Comparison of ENCODE assay signal across 12 cellular contexts in the genomic region with DNA sequence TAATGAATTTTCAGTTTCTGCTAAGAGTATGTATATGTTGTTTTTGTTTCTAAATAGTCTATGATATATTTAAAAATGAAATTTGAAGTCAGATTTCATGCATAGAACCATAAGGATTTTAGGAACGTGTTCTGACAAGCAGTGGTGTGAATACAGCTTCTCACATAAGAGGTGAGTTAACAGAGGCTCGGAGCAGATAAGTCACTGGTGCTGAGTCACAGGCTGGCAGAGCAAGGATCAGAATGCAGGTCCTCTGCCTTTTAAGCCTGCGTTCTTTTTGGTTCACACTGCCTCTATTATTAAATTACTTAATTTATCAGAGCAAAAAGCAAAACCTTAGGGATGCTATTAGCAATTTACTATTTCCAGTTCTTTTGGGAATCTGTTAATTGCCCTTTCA.
A peak's percentile ranks its signal among the peaks of the same experiment; 100 is the strongest.
DNase-seq lines count a peak whose midpoint lies in the region; ATAC-seq and TF ChIP-seq lines count a peak whose summit lies in the region.
"Had no signal": no experiment of that assay in that cellular context is flagged by ENCODE, and none has a peak within 500 bp of the region (broad histone marks: within the 10 kb centered on the region; RNA-seq: fewer than 3 reads in every experiment).

No MANE protein-coding gene starts in this region.

- no peaks in the 10 kb centered on the region for H3K9me2 ChIP-seq in PC-3 (replicated peaks; ENCODE audit: low read length)

- H3K4me2 ChIP-seq in PC-3 (ENCODE audit: low read length) = peak overlapping the region; percentile 70
- H3K4me2 ChIP-seq in osteoblast (ENCODE audit: insufficient read depth, low read length) = no peak overlapping the region

- ATAC-seq in PC-3 (no peak), GM21447 (IDR thresholded peaks at IDR 0.05; ENCODE audit: unreplicated experiment) (no peak), GM21528 (IDR thresholded peaks at IDR 0.05; ENCODE audit: low FRiP score, unreplicated experiment) (no peak), GM21737 (IDR thresholded peaks at IDR 0.05; ENCODE audit: unreplicated experiment) (no peak), HG03432 (IDR thresholded peaks at IDR 0.05; ENCODE audit: unreplicated experiment) (no peak)

- intact Hi-C loops in PC-3 (cut with micrococcal nuclease) = no loop called here

- H3K36me3 ChIP-seq in PC-3 (ENCODE audit: low read depth, low read length) (no peaks in the 10 kb centered on the region), osteoblast (ENCODE audit: insufficient read depth, low read length) (no peaks in the 10 kb centered on the region)
- H3K36me3 ChIP-seq: thoracic aorta had no signal

- TF ChIP-seq CTCF in PC-3 (conservative IDR thresholded peaks at IDR 0.05; ENCODE audit: low read depth, low read length) (no peak), epithelial cell of esophagus (IDR thresholded peaks at IDR 0.05; ENCODE audit: insufficient read depth, low read depth, low read length, missing control alignments) (no peak), osteoblast (IDR thresholded peaks at IDR 0.05; ENCODE audit: extremely low read depth, low read depth, low read length) (no peak)

- H3K9me3 ChIP-seq in PC-3 (ENCODE audit: low read length) = no peaks in the 10 kb centered on the region
- H3K9me3 ChIP-seq in osteoblast (ENCODE audit: low read depth, low read length) = no peaks in the 10 kb centered on the region
- H3K9me3 ChIP-seq: thoracic aorta had no signal

- H4K20me1 ChIP-seq in PC-3 (ENCODE audit: low read length) (no peaks in the 10 kb centered on the region), osteoblast (ENCODE audit: insufficient read depth, low read length) (no peaks in the 10 kb centered on the region)

- H3K9ac ChIP-seq in PC-3 (ENCODE audit: low read length) = no peak overlapping the region

- no TSS peak for BruUV-seq in PC-3 (replicated peaks; lab: Mats Ljungman, UMichigan)

- POLR2A ChIA-PET in PC-3 (lab: Charles Lee; ENCODE audit: unreplicated experiment) = no interaction called here

- H3K79me2 ChIP-seq in PC-3 (ENCODE audit: low read length) = no peaks in the 10 kb centered on the region
- no peaks in the 10 kb centered on the region for H3K79me2 ChIP-seq in osteoblast (ENCODE audit: insufficient read depth, low read length)

- H3F3A ChIP-seq in PC-3 (ENCODE audit: low read length, unreplicated experiment) = no peaks in the 10 kb centered on the region

- H3K4me3 ChIP-seq in PC-3 (ENCODE audit: low read length) = peak overlapping the region; percentile 41; the same call in 1 of the 2 replicates
- H3K4me3 ChIP-seq in epithelial cell of esophagus (ENCODE audit: low read length) = no peak overlapping the region
- no peak overlapping the region for H3K4me3 ChIP-seq in osteoblast (ENCODE audit: insufficient read depth, low read length)
- H3K4me3 ChIP-seq: thoracic aorta had no signal

- H3K4me1 ChIP-seq in PC-3 (ENCODE audit: insufficient read depth, low read length) (peaks cover 26% of the 10 kb centered on the region), osteoblast (ENCODE audit: insufficient read depth, low read length) (no peaks in the 10 kb centered on the region)

- CTCF ChIA-PET in PC-3 (lab: Charles Lee) = no interaction called here

- no peaks in the 10 kb centered on the region for H3K27me3 ChIP-seq in PC-3 (ENCODE audit: low read length)
- H3K27me3 ChIP-seq in osteoblast (ENCODE audit: insufficient read depth, low read length) = no peaks in the 10 kb centered on the region

- H3K27ac ChIP-seq in PC-3 (ENCODE audit: low read length) (peak overlapping the region; percentile 76), osteoblast (ENCODE audit: low read depth, low read length) (no peak overlapping the region)
- H3K27ac ChIP-seq: thoracic aorta had no signal

- peak; percentile 25 for DNase-seq in EH (ENCODE audit: low read depth)
- peak; percentile 72 for DNase-seq in PC-3
- peak; percentile 97 for DNase-seq in epithelial cell of esophagus (ENCODE audit: low read depth)
- peak; percentile 68 for DNase-seq in osteoblast (ENCODE audit: insufficient read length, low spot score, missing footprints)
- DNase-seq: activated naive CD4-positive, alpha-beta T cell treated with anti-CD3 and anti-CD28 coated beads, Interleukin-2, amount 50 U/mL, for 16 hours; DMS79 treated with DMSO at 0.1 percent for 48 hours; occipital lobe had no signal

- H2AFZ ChIP-seq in PC-3 (ENCODE audit: low read length) (0 out of 2 replicates have a peak overlapping the region, but pooled peaks have one; percentile 31), osteoblast (ENCODE audit: low read length) (no peak overlapping the region)

Comparison
In these comparisons a context has a peak if more than half of its experiments do, and no peak if none do; other contexts are left out.
1. DNase-seq: peak in every context shown above with its lines; median percentile 97 in epithelial cell of esophagus; 72 in PC-3; 68 in osteoblast; 25 in EH.